1 cellular context compared by ENCODE assay signal in the genomic region with DNA sequence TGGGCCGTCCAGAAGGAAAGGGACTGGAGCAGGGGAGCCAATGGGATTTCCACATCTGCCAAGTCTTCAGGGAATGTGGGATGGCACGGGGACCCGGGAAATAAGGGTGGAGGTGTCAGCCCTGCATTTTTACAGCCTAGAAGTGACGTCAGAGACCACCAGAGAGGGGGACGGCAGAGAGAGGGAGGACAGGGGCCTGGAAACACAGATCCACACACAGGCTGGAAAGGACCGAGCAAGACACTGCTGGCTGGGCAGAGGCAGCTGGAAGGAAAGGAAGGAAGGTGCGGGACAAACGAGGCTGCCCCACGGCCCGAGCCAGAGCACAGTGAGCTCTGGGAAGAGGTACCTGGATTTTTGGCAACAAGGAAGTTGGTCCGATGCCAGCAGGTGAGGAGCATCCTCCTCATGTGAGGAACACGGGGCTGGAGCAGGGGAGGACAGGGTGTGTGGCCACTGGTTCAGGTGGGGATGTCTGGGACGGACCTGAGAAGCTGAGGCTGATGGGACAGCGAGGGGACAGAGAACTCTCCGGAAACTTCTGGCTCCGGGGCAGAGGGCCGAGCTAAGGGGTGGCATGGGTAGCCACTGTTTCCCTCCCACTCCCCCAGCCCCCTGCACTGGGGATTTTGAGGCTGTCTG.
TF ChIP-seq lines count a peak whose summit lies in the region.

No MANE protein-coding gene starts in this region.

TF ChIP-seq in SK-N-SH treated with all-trans-retinoic acid at 6 μM for 48 hours, 23 proteins besides CTCF, POLR2A, EP300 and RAD21 (continued from another document):
- TF ChIP-seq, protein P1, sequence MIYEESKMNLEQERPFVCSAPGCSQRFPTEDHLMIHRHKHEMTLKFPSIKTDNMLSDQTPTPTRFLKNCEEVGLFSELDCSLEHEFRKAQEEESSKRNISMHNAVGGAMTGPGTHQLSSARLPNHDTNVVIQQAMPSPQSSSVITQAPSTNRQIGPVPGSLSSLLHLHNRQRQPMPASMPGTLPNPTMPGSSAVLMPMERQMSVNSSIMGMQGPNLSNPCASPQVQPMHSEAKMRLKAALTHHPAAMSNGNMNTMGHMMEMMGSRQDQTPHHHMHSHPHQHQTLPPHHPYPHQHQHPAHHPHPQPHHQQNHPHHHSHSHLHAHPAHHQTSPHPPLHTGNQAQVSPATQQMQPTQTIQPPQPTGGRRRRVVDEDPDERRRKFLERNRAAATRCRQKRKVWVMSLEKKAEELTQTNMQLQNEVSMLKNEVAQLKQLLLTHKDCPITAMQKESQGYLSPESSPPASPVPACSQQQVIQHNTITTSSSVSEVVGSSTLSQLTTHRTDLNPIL (CRISPR knock-in tag; IDR thresholded peaks at IDR 0.05; ENCODE audit: low read depth): no peak
- TF ChIP-seq, protein P2, sequence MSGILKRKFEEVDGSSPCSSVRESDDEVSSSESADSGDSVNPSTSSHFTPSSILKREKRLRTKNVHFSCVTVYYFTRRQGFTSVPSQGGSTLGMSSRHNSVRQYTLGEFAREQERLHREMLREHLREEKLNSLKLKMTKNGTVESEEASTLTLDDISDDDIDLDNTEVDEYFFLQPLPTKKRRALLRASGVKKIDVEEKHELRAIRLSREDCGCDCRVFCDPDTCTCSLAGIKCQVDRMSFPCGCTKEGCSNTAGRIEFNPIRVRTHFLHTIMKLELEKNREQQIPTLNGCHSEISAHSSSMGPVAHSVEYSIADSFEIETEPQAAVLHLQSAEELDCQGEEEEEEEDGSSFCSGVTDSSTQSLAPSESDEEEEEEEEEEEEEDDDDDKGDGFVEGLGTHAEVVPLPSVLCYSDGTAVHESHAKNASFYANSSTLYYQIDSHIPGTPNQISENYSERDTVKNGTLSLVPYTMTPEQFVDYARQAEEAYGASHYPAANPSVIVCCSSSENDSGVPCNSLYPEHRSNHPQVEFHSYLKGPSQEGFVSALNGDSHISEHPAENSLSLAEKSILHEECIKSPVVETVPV (CRISPR knock-in tag; IDR thresholded peaks at IDR 0.05): no peak
- no peak for TF ChIP-seq ZFP3 (CRISPR knock-in tag; IDR thresholded peaks at IDR 0.05)
- TF ChIP-seq OSR1 (CRISPR knock-in tag; IDR thresholded peaks at IDR 0.05): no peak
- no peak for TF ChIP-seq ZNF8 (CRISPR knock-in tag; IDR thresholded peaks at IDR 0.05)
- no peak for TF ChIP-seq ESRRG (CRISPR knock-in tag; IDR thresholded peaks at IDR 0.05)
- TF ChIP-seq SNAI2 (CRISPR knock-in tag; IDR thresholded peaks at IDR 0.05): no peak
- TF ChIP-seq TOX (CRISPR knock-in tag; IDR thresholded peaks at IDR 0.05; ENCODE audit: borderline replicate concordance): no peak
- TF ChIP-seq, protein P3, sequence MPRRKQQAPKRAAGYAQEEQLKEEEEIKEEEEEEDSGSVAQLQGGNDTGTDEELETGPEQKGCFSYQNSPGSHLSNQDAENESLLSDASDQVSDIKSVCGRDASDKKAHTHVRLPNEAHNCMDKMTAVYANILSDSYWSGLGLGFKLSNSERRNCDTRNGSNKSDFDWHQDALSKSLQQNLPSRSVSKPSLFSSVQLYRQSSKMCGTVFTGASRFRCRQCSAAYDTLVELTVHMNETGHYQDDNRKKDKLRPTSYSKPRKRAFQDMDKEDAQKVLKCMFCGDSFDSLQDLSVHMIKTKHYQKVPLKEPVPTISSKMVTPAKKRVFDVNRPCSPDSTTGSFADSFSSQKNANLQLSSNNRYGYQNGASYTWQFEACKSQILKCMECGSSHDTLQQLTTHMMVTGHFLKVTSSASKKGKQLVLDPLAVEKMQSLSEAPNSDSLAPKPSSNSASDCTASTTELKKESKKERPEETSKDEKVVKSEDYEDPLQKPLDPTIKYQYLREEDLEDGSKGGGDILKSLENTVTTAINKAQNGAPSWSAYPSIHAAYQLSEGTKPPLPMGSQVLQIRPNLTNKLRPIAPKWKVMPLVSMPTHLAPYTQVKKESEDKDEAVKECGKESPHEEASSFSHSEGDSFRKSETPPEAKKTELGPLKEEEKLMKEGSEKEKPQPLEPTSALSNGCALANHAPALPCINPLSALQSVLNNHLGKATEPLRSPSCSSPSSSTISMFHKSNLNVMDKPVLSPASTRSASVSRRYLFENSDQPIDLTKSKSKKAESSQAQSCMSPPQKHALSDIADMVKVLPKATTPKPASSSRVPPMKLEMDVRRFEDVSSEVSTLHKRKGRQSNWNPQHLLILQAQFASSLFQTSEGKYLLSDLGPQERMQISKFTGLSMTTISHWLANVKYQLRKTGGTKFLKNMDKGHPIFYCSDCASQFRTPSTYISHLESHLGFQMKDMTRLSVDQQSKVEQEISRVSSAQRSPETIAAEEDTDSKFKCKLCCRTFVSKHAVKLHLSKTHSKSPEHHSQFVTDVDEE (CRISPR knock-in tag; IDR thresholded peaks at IDR 0.05): no peak
- TF ChIP-seq BACH2 (CRISPR knock-in tag; IDR thresholded peaks at IDR 0.05; ENCODE audit: borderline replicate concordance): no peak
TF ChIP-seq in SK-N-SH treated with all-trans-retinoic acid at 6 μM for 48 hours: peak in this region for 0.
